ENCODE assay signal across 16 cellular contexts in the genomic region with DNA sequence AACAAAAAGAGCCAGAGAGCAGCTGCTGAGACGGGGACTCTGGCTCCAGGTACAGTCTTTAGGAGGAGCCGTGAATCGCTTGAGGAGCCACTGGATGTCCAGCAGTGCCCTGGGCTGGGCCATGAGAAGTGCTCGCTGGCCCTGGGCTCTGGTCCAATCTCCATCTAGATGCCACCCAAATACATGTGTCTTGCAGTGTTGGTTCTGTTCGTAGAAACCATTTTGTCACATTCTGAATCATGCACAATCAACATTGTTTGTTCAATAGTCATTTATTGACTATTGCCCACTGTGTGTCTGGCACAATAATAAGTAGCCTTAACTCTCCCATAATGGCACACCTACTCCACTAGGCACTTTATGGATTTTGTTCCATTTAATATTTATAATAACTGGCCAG. TPM values are rescaled to one million over a fixed set of nuclear protein-coding genes. Genes with fewer than 3 reads are reported as not detected.
DNase-seq lines count a peak whose midpoint lies in the region; ATAC-seq, FAIRE-seq and TF ChIP-seq lines count a peak whose summit lies in the region.
"Had no signal": no experiment of that assay in that cellular context is flagged by ENCODE, and none has a peak within 500 bp of the region (broad histone marks: within the 10 kb centered on the region; RNA-seq: fewer than 3 reads in every experiment).

No MANE protein-coding gene starts in this region.

- H3K27me3 ChIP-seq in DND-41 (ENCODE audit: insufficient read depth, low read length, poor library complexity), result no peaks in the 10 kb centered on the region
- no peaks in the 10 kb centered on the region for H3K27me3 ChIP-seq in hepatocyte
- no peaks in the 10 kb centered on the region for H3K27me3 ChIP-seq in pancreas

- no peaks in the 10 kb centered on the region for H3K9me3 ChIP-seq in DND-41 (ENCODE audit: insufficient read depth, low read length, severe bottlenecking)
- no peaks in the 10 kb centered on the region for H3K9me3 ChIP-seq in hepatocyte (ENCODE audit: low read depth)
- no peaks in the 10 kb centered on the region for H3K9me3 ChIP-seq in pancreas

- ATAC-seq in DND-41 (ENCODE audit: insufficient read depth, low read depth), result no peak
- ATAC-seq in pancreas, result peak in 3 of 4 donors; percentile 26 to 60 (median 41)
- ATAC-seq in HG03342 (IDR thresholded peaks at IDR 0.05; ENCODE audit: unreplicated experiment), result no peak
- ATAC-seq in HG02885 (IDR thresholded peaks at IDR 0.05; ENCODE audit: poor library complexity, unreplicated experiment), result no peak
- ATAC-seq: K562, Panc1, Right ventricle myocardium inferior had no signal

- H4K20me1 ChIP-seq in DND-41 (ENCODE audit: insufficient read depth, low read length) (no peaks in the 10 kb centered on the region), hepatocyte (ENCODE audit: insufficient read depth, poor library complexity, severe bottlenecking) (no peaks in the 10 kb centered on the region)

- H3K9ac ChIP-seq in DND-41 (ENCODE audit: low read depth, low read length), result peak overlapping the region; percentile 48

- no peak overlapping the region for H3K4me2 ChIP-seq in DND-41 (ENCODE audit: insufficient read depth, low read length)
- H3K4me2 ChIP-seq in hepatocyte, result peak overlapping the region; percentile 37

- H2AFZ ChIP-seq in DND-41 (ENCODE audit: low read depth, low read length) (no peak overlapping the region; the same call in 1 of the 2 replicates), hepatocyte (no peak overlapping the region)

- DNase-seq in DND-41 (no peak), NCI-H2081 treated with DMSO at 0.1 percent for 48 hours (lab: John Stamatoyannopoulos, UW) (peak; percentile 40), hepatocyte (ENCODE audit: low spot score) (no peak), pancreas (no peak), DMS 273 (lab: John Stamatoyannopoulos, UW; ENCODE audit: unreplicated experiment) (no peak)
- DNase-seq: HCEC 1CT, NCI-H1417 treated with DMSO at 0.1 percent for 48 hours, NCI-H1930, NCI-H2171, NCI-H446, NCI-H748 treated with DMSO at 0.1 percent for 48 hours had no signal

- peaks cover 8% of the 10 kb centered on the region; the same call in 1 of the 2 replicates for H3K36me3 ChIP-seq in DND-41 (ENCODE audit: insufficient read depth, low read length)
- H3K36me3 ChIP-seq in hepatocyte (replicated peaks; ENCODE audit: insufficient read depth, low read depth), result no peaks in the 10 kb centered on the region
- H3K36me3 ChIP-seq in pancreas, result peaks cover 0 to 21% (median 7%) of the 10 kb centered on the region in 3 donors

- WGBS in hepatocyte (ENCODE audit: low lambda C conversion rate, missing lambda C conversion rate), result 67% methylated on average over 5 of the region's 5 CpGs
- 60 to 64% methylated on average over 5 of the region's 5 CpGs for WGBS in pancreas, 2 donors

- H3K79me2 ChIP-seq in DND-41 (ENCODE audit: insufficient read depth, low read length), result no peaks in the 10 kb centered on the region
- H3K79me2 ChIP-seq in hepatocyte, result no peaks in the 10 kb centered on the region

- H3K4me1 ChIP-seq in DND-41 (ENCODE audit: insufficient read depth, low read length) (peaks cover 44% of the 10 kb centered on the region), hepatocyte (ENCODE audit: insufficient read depth) (peaks cover 15% of the 10 kb centered on the region), pancreas (peaks cover 4 to 6% (median 4%) of the 10 kb centered on the region in 3 donors)

- no peak for FAIRE-seq in pancreas (lab: Jason Lieb, UNC)
- FAIRE-seq: K562 had no signal

- H3K4me3 ChIP-seq in DND-41 (ENCODE audit: low read depth in 1 of 2, low read length in 2 of 2) (no peak overlapping the region), hepatocyte (no peak overlapping the region), pancreas (no peak overlapping the region)
- H3K4me3 ChIP-seq: K562 had no signal

- H3K9me2 ChIP-seq in hepatocyte (replicated peaks; ENCODE audit: insufficient read depth), result no peaks in the 10 kb centered on the region

- TF ChIP-seq CTCF in DND-41 (IDR thresholded peaks at IDR 0.05; ENCODE audit: borderline replicate concordance, extremely low read depth, low read length, poor library complexity, severe bottlenecking) (no peak), hepatocyte (IDR thresholded peaks at IDR 0.05; ENCODE audit: poor library complexity) (no peak), pancreas (IDR thresholded peaks at IDR 0.05) (no peak)

- H3K27ac ChIP-seq in DND-41 (ENCODE audit: low read length) (peak overlapping the region; percentile 90), hepatocyte (peak overlapping the region; percentile 92), pancreas (no peak overlapping the region)

- intact Hi-C loops in pancreas (cut with DNase I), result no loop called here

RNA-seq across cellular contexts. Expression of a gene that starts 26.1 kb away (rescaled TPM):
- total RNA-seq in hepatocyte (15.1 and 16.9 TPM in 2 replicates), pancreas (1 to 10 TPM; 2.7 to 6.9 (median 3.9) TPM)
- polyA plus RNA-seq in hepatocyte (39.8 and 49.1 TPM in 2 replicates), pancreas (1 to 10 TPM; 1.3 to 1.9 TPM)

RNA-seq across cellular contexts. Expression of a gene that starts 28.9 kb away (rescaled TPM):
- 42.5 and 44.5 TPM in 2 replicates for total RNA-seq in hepatocyte
- polyA plus RNA-seq in hepatocyte, result 41.0 and 41.6 TPM in 2 replicates
- total RNA-seq in pancreas, result 10 to 100 TPM; 27.1 to 51.2 (median 40.9) TPM
- polyA plus RNA-seq in pancreas, result 10 to 100 TPM; 59.8 to 69.2 TPM

Comparison
In these comparisons a context has a peak if more than half of its experiments do, and no peak if none do; other contexts are left out.
1. ATAC-seq: peak in pancreas (3 of 4); none in DND-41 (single experiment), HG03342 (single experiment) and HG02885 (single experiment).
2. H3K27ac ChIP-seq: peak in DND-41 (single experiment) and hepatocyte (single experiment); none in pancreas (0 of 4).